Comparison of ENCODE assay signal across 9 cellular contexts in the genomic region with DNA sequence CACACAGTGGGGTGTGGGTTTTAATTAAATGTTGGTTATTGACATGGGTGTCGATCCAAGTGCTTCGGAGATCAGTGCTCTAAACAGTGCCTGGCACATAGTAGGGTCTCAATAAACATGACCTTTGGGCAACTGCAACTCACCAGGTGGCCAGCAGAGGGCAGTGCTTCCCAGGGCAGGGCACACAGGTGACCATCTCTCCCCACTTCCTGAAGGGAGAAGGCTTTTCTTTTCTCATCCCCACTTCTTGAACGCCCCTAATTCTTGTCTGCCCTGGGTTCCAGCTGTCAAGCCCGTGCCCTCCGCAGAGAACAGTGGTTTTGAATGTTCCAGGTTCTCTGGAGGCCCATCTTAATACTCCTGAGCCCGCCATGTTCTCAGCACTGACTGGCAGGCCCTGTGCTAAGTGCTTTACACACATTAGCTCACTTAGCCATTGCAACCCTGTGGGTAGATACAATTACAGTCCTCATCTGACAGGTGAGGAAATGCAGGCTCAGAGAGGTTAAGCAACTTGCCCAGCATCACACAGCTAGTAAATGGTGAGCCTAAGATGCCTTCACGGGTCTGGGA. TPM values are rescaled to one million over a fixed set of nuclear protein-coding genes. Genes with fewer than 3 reads are reported as not detected.
A peak's percentile ranks its signal among the peaks of the same experiment; 100 is the strongest.
DNase-seq lines count a peak whose midpoint lies in the region; ATAC-seq and TF ChIP-seq lines count a peak whose summit lies in the region.
"Had no signal": no experiment of that assay in that cellular context is flagged by ENCODE, and none has a peak within 500 bp of the region (broad histone marks: within the 10 kb centered on the region; RNA-seq: fewer than 3 reads in every experiment).

No MANE protein-coding gene starts in this region.

- no peak overlapping the region for H3K4me3 Mint-ChIP-seq in activated CD4-positive, alpha-beta memory T cell treated with anti-CD3 and anti-CD28 coated beads for 36 hours
- H3K4me3 Mint-ChIP-seq in neural crest cell: no peak overlapping the region

- H3K4me1 ChIP-seq in effector memory CD4-positive, alpha-beta T cell (ENCODE audit: control insufficient read depth, insufficient read depth, low read length, poor library complexity, severe bottlenecking): peaks cover 19% of the 10 kb centered on the region
- H3K4me1 ChIP-seq in upper lobe of left lung: peaks cover 26 to 40% (median 35%) of the 10 kb centered on the region in 4 donors

- DNase-seq in ELR (ENCODE audit: low read depth) (peak; percentile 58), MG63 (peak; percentile 48), neural crest cell (ENCODE audit: low read depth, low spot score) (peak; percentile 53), upper lobe of left lung (peak in 1 of 2 donors; percentile 70), SIG-M5 (lab: John Stamatoyannopoulos, UW) (no peak)
- DNase-seq in activated CD4-positive, alpha-beta memory T cell treated with anti-CD3 and anti-CD28 coated beads for 36 hours: peak; percentile 85
- peak; percentile 38 to 71 (median 64) for DNase-seq in effector memory CD4-positive, alpha-beta T cell

- H3K36me3 ChIP-seq in MG63 (no peaks in the 10 kb centered on the region), upper lobe of left lung (peaks cover 0 to 18% (median 6%) of the 10 kb centered on the region in 4 donors)
- H3K36me3 ChIP-seq in effector memory CD4-positive, alpha-beta T cell (ENCODE audit: control insufficient read depth, insufficient read depth, low read length): no peaks in the 10 kb centered on the region

- H3K27ac ChIP-seq in effector memory CD4-positive, alpha-beta T cell (ENCODE audit: insufficient read depth, low read length, poor library complexity, severe bottlenecking): no peak overlapping the region
- peak overlapping the region in 2 of 4 donors; percentile 19 to 74 for H3K27ac ChIP-seq in upper lobe of left lung

- H3K27me3 ChIP-seq in MG63: no peaks in the 10 kb centered on the region
- H3K27me3 ChIP-seq in effector memory CD4-positive, alpha-beta T cell (replicated peaks; ENCODE audit: control insufficient read depth, insufficient read depth, low read length, poor library complexity, severe bottlenecking): no peaks in the 10 kb centered on the region
- H3K27me3 ChIP-seq in upper lobe of left lung: no peaks in the 10 kb centered on the region

- TF ChIP-seq EP300 in upper lobe of left lung (IDR thresholded peaks at IDR 0.05): no peak

- peaks cover 29% of the 10 kb centered on the region for H3K4me1 Mint-ChIP-seq in activated CD4-positive, alpha-beta memory T cell treated with anti-CD3 and anti-CD28 coated beads for 36 hours (ENCODE audit: low read depth)
- H3K4me1 Mint-ChIP-seq in neural crest cell: peaks cover 14% of the 10 kb centered on the region

- 70 to 79% methylated on average over 7 of the region's 7 CpGs for WGBS in upper lobe of left lung, 2 donors

- no peak for TF ChIP-seq POLR2A in upper lobe of left lung (IDR thresholded peaks at IDR 0.05)

- intact Hi-C loops in activated CD4-positive, alpha-beta memory T cell treated with anti-CD3 and anti-CD28 coated beads for 36 hours (cut with micrococcal nuclease): loop anchor here (1.0 kb wide), 3 partner anchors 27 to 95 kb away; no protein-coding TSS in a partner anchor

- TF ChIP-seq CTCF in neural crest cell (conservative IDR thresholded peaks at IDR 0.05) (peak; percentile 96), upper lobe of left lung (IDR thresholded peaks at IDR 0.05) (peak; percentile 88 to 97 (median 93))

- H3K27ac Mint-ChIP-seq in activated CD4-positive, alpha-beta memory T cell treated with anti-CD3 and anti-CD28 coated beads for 36 hours: no peak overlapping the region
- no peak overlapping the region for H3K27ac Mint-ChIP-seq in neural crest cell (ENCODE audit: unreplicated experiment)

- CTCF ChIA-PET in activated CD4-positive, alpha-beta memory T cell treated with anti-CD3 and anti-CD28 coated beads for 36 hours (lab: Charles Lee): interaction anchor here (0.6 to 15.9 kb wide), 41 partner anchors 11 to 441 kb away, joined by 3 to 837 read pairs (median 5); a partner anchor contains a TSS

- H3K4me3 ChIP-seq in MG63: no peak overlapping the region
- H3K4me3 ChIP-seq in effector memory CD4-positive, alpha-beta T cell (ENCODE audit: insufficient read depth, low read depth, low read length, poor library complexity, severe bottlenecking): no peak overlapping the region
- H3K4me3 ChIP-seq in upper lobe of left lung: no peak overlapping the region

- H3K9me3 ChIP-seq in MG63 (no peaks in the 10 kb centered on the region), upper lobe of left lung (no peaks in the 10 kb centered on the region)
- no peaks in the 10 kb centered on the region for H3K9me3 ChIP-seq in effector memory CD4-positive, alpha-beta T cell (ENCODE audit: control insufficient read depth, low read length)

- no peaks in the 10 kb centered on the region for H3K9me3 Mint-ChIP-seq in activated CD4-positive, alpha-beta memory T cell treated with anti-CD3 and anti-CD28 coated beads for 36 hours
- H3K9me3 Mint-ChIP-seq in neural crest cell: no peaks in the 10 kb centered on the region

- POLR2A ChIA-PET in activated CD4-positive, alpha-beta memory T cell treated with anti-CD3 and anti-CD28 coated beads for 36 hours (lab: Charles Lee): interaction anchor here (1.2 to 3.3 kb wide), 6 partner anchors 18 to 96 kb away, joined by 3 to 19 read pairs (median 9); no protein-coding TSS in a partner anchor

- peak in 1 of 2 donors; percentile 43 for ATAC-seq in upper lobe of left lung (ENCODE audit: low FRiP score in 2 of 2)
- ATAC-seq in HG03439 (IDR thresholded peaks at IDR 0.05; ENCODE audit: unreplicated experiment): no peak

- no peaks in the 10 kb centered on the region for H3K27me3 Mint-ChIP-seq in activated CD4-positive, alpha-beta memory T cell treated with anti-CD3 and anti-CD28 coated beads for 36 hours
- peaks cover 13% of the 10 kb centered on the region for H3K27me3 Mint-ChIP-seq in neural crest cell (ENCODE audit: low read depth)

- no peaks in the 10 kb centered on the region for H3K36me3 Mint-ChIP-seq in activated CD4-positive, alpha-beta memory T cell treated with anti-CD3 and anti-CD28 coated beads for 36 hours
- H3K36me3 Mint-ChIP-seq in neural crest cell (ENCODE audit: low read depth): no peaks in the 10 kb centered on the region

RNA-seq across cellular contexts. Expression of a gene that starts 16.3 kb away (rescaled TPM):
- 2.9 and 6.1 TPM in 2 replicates for total RNA-seq in MG63 (2014; rRNA removed; shearing (Covaris generic); ENCODE audit: low replicate concordance)
- 1 to 10 TPM; 2.1 to 2.5 TPM for total RNA-seq in activated CD4-positive, alpha-beta memory T cell treated with anti-CD3 and anti-CD28 coated beads for 36 hours
- total RNA-seq in neural crest cell (0.89 and 1.4 TPM in 2 replicates), upper lobe of left lung (10 to 100 TPM; 19.0 to 94.0 (median 52.1) TPM)

RNA-seq across cellular contexts. Expression of a gene that starts 17.0 kb away (rescaled TPM):
- not detected in 2 replicates for total RNA-seq in MG63 (2014; rRNA removed; shearing (Covaris generic); ENCODE audit: low replicate concordance)
- total RNA-seq in activated CD4-positive, alpha-beta memory T cell treated with anti-CD3 and anti-CD28 coated beads for 36 hours: not detected
- total RNA-seq in neural crest cell: not detected in 2 replicates
- total RNA-seq in upper lobe of left lung: 1 to 10 TPM in 2 of 6 donors, under 1 TPM in 2, not detected in 2; 0.14 to 2.1 (median 0.83) TPM
- total RNA-seq: activated CD8-positive, alpha-beta memory T cell treated with anti-CD3 and anti-CD28 coated beads for 36 hours had no signal

RNA-seq across cellular contexts. Expression of a gene that starts 30.7 kb away (rescaled TPM):
- 14.2 and 17.6 TPM in 2 replicates for total RNA-seq in MG63 (2014; rRNA removed; shearing (Covaris generic); ENCODE audit: low replicate concordance)
- total RNA-seq in activated CD4-positive, alpha-beta memory T cell treated with anti-CD3 and anti-CD28 coated beads for 36 hours: 10 to 100 TPM; 13.7 to 16.2 TPM
- total RNA-seq in neural crest cell (11.6 and 13.0 TPM in 2 replicates), upper lobe of left lung (10 to 100 TPM; 26.5 to 36.5 (median 33.9) TPM)

RNA-seq across cellular contexts. Expression of a gene that starts 36.5 kb away (rescaled TPM):
- total RNA-seq in MG63 (2014; rRNA removed; shearing (Covaris generic); ENCODE audit: low replicate concordance): 18.1 and 56.5 TPM in 2 replicates
- 10 to 100 TPM; 49.4 to 50.2 TPM for total RNA-seq in activated CD4-positive, alpha-beta memory T cell treated with anti-CD3 and anti-CD28 coated beads for 36 hours
- total RNA-seq in neural crest cell (45.2 and 49.4 TPM in 2 replicates), upper lobe of left lung (10 to 100 TPM in 5 of 6 donors, 1 to 10 TPM in 1; 6.5 to 28.0 (median 16.4) TPM)
